Comparison of ENCODE assay signal across 21 cellular contexts in the genomic region with DNA sequence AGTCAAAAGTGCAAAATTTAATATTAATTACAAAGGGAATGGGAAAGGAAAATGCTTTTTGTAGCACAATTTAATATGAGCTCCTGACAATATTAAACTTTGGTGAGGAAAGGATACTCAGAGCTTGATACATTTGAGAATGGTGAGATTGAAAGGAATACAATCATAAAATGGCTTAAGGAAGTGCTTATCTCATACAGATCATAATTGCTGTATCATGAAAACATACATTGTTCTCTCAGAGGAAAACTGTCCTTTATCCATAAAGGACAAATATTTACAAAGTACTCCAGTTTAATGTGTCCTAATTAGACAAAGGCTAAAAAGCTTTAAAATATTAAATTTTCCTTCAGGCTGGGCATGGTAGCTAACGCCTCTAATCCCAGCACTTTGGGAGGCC.
DNase-seq lines count a peak whose midpoint lies in the region; ATAC-seq lines count a peak whose summit lies in the region.
"Had no signal": no experiment of that assay in that cellular context is flagged by ENCODE, and none has a peak within 500 bp of the region (broad histone marks: within the 10 kb centered on the region; RNA-seq: fewer than 3 reads in every experiment).

No MANE protein-coding gene starts in this region.

- no peaks in the 10 kb centered on the region for H3K36me3 ChIP-seq in rectal smooth muscle tissue (ENCODE audit: control insufficient read depth, insufficient read depth, low read length)

- H3K27ac Mint-ChIP-seq in T-helper 17 cell, result peak overlapping the region; percentile 32
- H3K27ac Mint-ChIP-seq: GM23338 had no signal

- peak overlapping the region; percentile 4 for H3K9ac ChIP-seq in rectal smooth muscle tissue (ENCODE audit: low read length)
- H3K9ac ChIP-seq: BLaER1 treated with 17β-estradiol and CSF1 and Interleukin-3, amounts not matched to agents 10 nM and 100 nM had no signal

- H3K4me1 ChIP-seq in rectal smooth muscle tissue (ENCODE audit: control insufficient read depth, insufficient read depth, low read length), result no peaks in the 10 kb centered on the region

- no peaks in the 10 kb centered on the region for H3K27me3 Mint-ChIP-seq in T-helper 17 cell
- H3K27me3 Mint-ChIP-seq: CD8-positive, alpha-beta memory T cell had no signal

- H3K27ac ChIP-seq in rectal smooth muscle tissue (ENCODE audit: low read depth, low read length), result no peak overlapping the region
- H3K27ac ChIP-seq in substantia nigra (ENCODE audit: low read depth, low read length, poor library complexity, severe bottlenecking), result no peak overlapping the region
- H3K27ac ChIP-seq: BLaER1 treated with 17β-estradiol and CSF1 and Interleukin-3, amounts not matched to agents 10 nM and 100 nM had no signal

- DNase-seq in NCI-H2196 (lab: John Stamatoyannopoulos, UW; ENCODE audit: unreplicated experiment), result peak; percentile 6
- no peak for DNase-seq in NCI-H2196 treated with DMSO at 0.1 percent for 48 hours (lab: John Stamatoyannopoulos, UW; ENCODE audit: unreplicated experiment)
- peak; percentile 14 for DNase-seq in NCI-H146 treated with DMSO at 0.1 percent for 48 hours (lab: John Stamatoyannopoulos, UW; ENCODE audit: unreplicated experiment)
- no peak for DNase-seq in T-helper 17 cell
- DNase-seq in DMS79 treated with DMSO at 0.1 percent for 48 hours (lab: John Stamatoyannopoulos, UW), result no peak
- no peak for DNase-seq in substantia nigra (lab: John Stamatoyannopoulos, UW)
- DNase-seq in MV-4-11 (lab: John Stamatoyannopoulos, UW), result no peak
- DNase-seq: CD8-positive, alpha-beta memory T cell; GDM1; KG1; NCI-H1048; NCI-H2171; NCI-H510A; OCI-M1; SHP77 treated with DMSO at 0.1 percent for 48 hours had no signal

- ATAC-seq in T-helper 17 cell, result no peak
- ATAC-seq: GM12878, GM23338, HCT116, SK-N-SH treated with all-trans-retinoic acid at 6 μM for 48 hours had no signal

- no peak overlapping the region for H3K4me3 Mint-ChIP-seq in T-helper 17 cell
- H3K4me3 Mint-ChIP-seq: CD8-positive, alpha-beta memory T cell; GM23338 had no signal

- peaks cover 7% of the 10 kb centered on the region for H3K36me3 Mint-ChIP-seq in T-helper 17 cell (ENCODE audit: low read depth)

- H3K4me3 ChIP-seq in rectal smooth muscle tissue (ENCODE audit: low read length), result no peak overlapping the region
- H3K4me3 ChIP-seq: BLaER1 treated with 17β-estradiol and CSF1 and Interleukin-3, amounts not matched to agents 10 nM and 100 nM; GM12878; GM23338 had no signal

- no peaks in the 10 kb centered on the region for H3K9me3 ChIP-seq in T-helper 17 cell (ENCODE audit: control insufficient read depth, low read length, poor library complexity, severe bottlenecking)

- peaks cover 6% of the 10 kb centered on the region for H3K4me1 Mint-ChIP-seq in T-helper 17 cell

- H3K27me3 ChIP-seq in rectal smooth muscle tissue (ENCODE audit: control insufficient read depth, insufficient read depth, low read length), result no peaks in the 10 kb centered on the region
- H3K27me3 ChIP-seq: BLaER1 treated with 17β-estradiol and CSF1 and Interleukin-3, amounts not matched to agents 10 nM and 100 nM had no signal

Comparison
In these comparisons a context has a peak if more than half of its experiments do, and no peak if none do; other contexts are left out.
1. DNase-seq: peak in NCI-H2196 (single experiment) and NCI-H146 treated with DMSO at 0.1 percent for 48 hours (single experiment); none in NCI-H2196 treated with DMSO at 0.1 percent for 48 hours (single experiment), T-helper 17 cell (0 of 3), DMS79 treated with DMSO at 0.1 percent for 48 hours (single experiment), substantia nigra (0 of 49) and MV-4-11 (single experiment).